Comparison of ENCODE assay signal across 32 cellular contexts in the genomic region with DNA sequence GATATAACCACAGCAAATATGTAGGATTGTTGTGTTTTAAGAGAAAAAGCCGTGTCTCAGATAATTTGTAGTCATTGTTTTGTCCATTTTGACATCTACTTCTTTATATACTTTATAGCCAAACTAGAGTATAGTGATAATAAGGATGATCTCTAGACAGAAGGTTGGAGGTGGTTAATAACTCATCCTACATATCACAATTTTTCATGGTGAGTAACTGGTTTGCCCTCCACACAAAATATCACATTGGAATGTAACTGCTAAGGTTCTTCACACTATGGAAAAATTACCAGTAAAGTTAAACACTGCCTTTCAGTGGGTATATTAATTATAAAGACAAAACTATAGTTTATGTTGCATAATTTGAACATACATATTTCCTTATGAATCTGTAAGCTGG.
DNase-seq lines count a peak whose midpoint lies in the region; ATAC-seq, FAIRE-seq and TF ChIP-seq lines count a peak whose summit lies in the region.
"Had no signal": no experiment of that assay in that cellular context is flagged by ENCODE, and none has a peak within 500 bp of the region (broad histone marks: within the 10 kb centered on the region; RNA-seq: fewer than 3 reads in every experiment).

No MANE protein-coding gene starts in this region.

- no peak overlapping the region for H3K14ac ChIP-seq in IMR-90 (replicated peaks; ENCODE audit: low read depth, low read length)

- H3K27me3 Mint-ChIP-seq in natural killer cell treated with Interleukin-12 subunit alpha and Interleukin-12 subunit beta and Interleukin-15 and Interleukin-18, amount 100 ng/mL, for 72 hours, result no peaks in the 10 kb centered on the region
- H3K27me3 Mint-ChIP-seq: activated CD4-positive, alpha-beta memory T cell treated with anti-CD3 and anti-CD28 coated beads for 36 hours; CD8-positive, alpha-beta memory T cell; T-helper 17 cell had no signal

- H4K5ac ChIP-seq in IMR-90 (ENCODE audit: low read depth, low read length), result no peak overlapping the region

- peak; percentile 43 for FAIRE-seq in keratinocyte (lab: Jason Lieb, UNC)
- FAIRE-seq: colon, endothelial cell of umbilical vein, GM12892, TTC549 had no signal

- no peak overlapping the region for H3K4ac ChIP-seq in IMR-90 (ENCODE audit: low read depth, low read length)

- no peak for TF ChIP-seq CTCF in IMR-90 (conservative IDR thresholded peaks at IDR 0.05; ENCODE audit: low read depth, low read length)
- TF ChIP-seq CTCF in keratinocyte (optimal IDR thresholded peaks at IDR 0.05 in 1 of 3, IDR thresholded peaks at IDR 0.05 in 1 of 3, conservative IDR thresholded peaks at IDR 0.05 in 1 of 3; ENCODE audit: extremely low read depth in 1 of 3, insufficient read depth in 2 of 3, low read length in 3 of 3), result no peak

- H3K27me3 ChIP-seq in ACC112 (ENCODE audit: insufficient read depth, low read length), result no peaks in the 10 kb centered on the region
- H3K27me3 ChIP-seq in IMR-90 (ENCODE audit: control insufficient read depth, insufficient read depth, low read length), result no peaks in the 10 kb centered on the region
- no peaks in the 10 kb centered on the region for H3K27me3 ChIP-seq in keratinocyte (ENCODE audit: control insufficient read depth, extremely low read depth, insufficient read depth, low read length)
- H3K27me3 ChIP-seq: BE2C, hepatocyte, left lung, neural progenitor cell, right lobe of liver, thyroid gland, uterus had no signal

- no peak overlapping the region for H3K56ac ChIP-seq in IMR-90 (ENCODE audit: extremely low read depth, insufficient read depth, low read length)

- BruUV-seq in IMR-90 (replicated peaks; lab: Mats Ljungman, UMichigan), result no TSS peak

- peak overlapping the region; percentile 22; the same call in 1 of the 2 replicates for H3K4me3 ChIP-seq in ACC112 (ENCODE audit: low read depth, low read length)
- H3K4me3 ChIP-seq in IMR-90 (ENCODE audit: insufficient read depth, low read depth, low read length), result no peak overlapping the region
- H3K4me3 ChIP-seq in keratinocyte (ENCODE audit: control insufficient read depth in 2 of 3, extremely low read depth in 1 of 3, insufficient read depth in 2 of 3, low read depth in 1 of 3, low read length in 3 of 3), result no peak overlapping the region
- H3K4me3 ChIP-seq: hepatocyte, left lung, neural progenitor cell, right lobe of liver, thyroid gland, uterus had no signal

- H3K79me2 ChIP-seq in ACC112 (ENCODE audit: control insufficient read depth, insufficient read depth, low read length, unreplicated experiment), result peaks cover 8% of the 10 kb centered on the region
- H3K79me2 ChIP-seq in keratinocyte (ENCODE audit: control insufficient read depth, insufficient read depth, low read length), result no peaks in the 10 kb centered on the region

- H3K4me2 ChIP-seq in IMR-90 (ENCODE audit: low read depth, low read length) (no peak overlapping the region), keratinocyte (ENCODE audit: control insufficient read depth, extremely low read depth, insufficient read depth, low read depth, low read length) (no peak overlapping the region)
- H3K4me2 ChIP-seq: hepatocyte, neural progenitor cell had no signal

- H3K23ac ChIP-seq in IMR-90 (ENCODE audit: low read depth, low read length), result no peak overlapping the region

- no peak overlapping the region for H3K27ac Mint-ChIP-seq in natural killer cell treated with Interleukin-12 subunit alpha and Interleukin-12 subunit beta and Interleukin-15 and Interleukin-18, amount 100 ng/mL, for 72 hours
- H3K27ac Mint-ChIP-seq: activated CD4-positive, alpha-beta memory T cell treated with anti-CD3 and anti-CD28 coated beads for 36 hours; activated T-helper 1 cell treated with anti-CD3 and anti-CD28 coated beads, Interleukin-12 subunit alpha, Interleukin-12 subunit beta, Interleukin-2, Interleukin-4 antibody, amounts not matched to agents 30 ng/mL and 10 ng/mL and 1 ng/mL, durations not matched to agents 14 hours and 24 hours and 36 hours; brain; neural progenitor cell; T-helper 17 cell had no signal

- H3K9me3 Mint-ChIP-seq in natural killer cell treated with Interleukin-12 subunit alpha and Interleukin-12 subunit beta and Interleukin-15 and Interleukin-18, amount 100 ng/mL, for 72 hours, result peaks cover 9% of the 10 kb centered on the region
- H3K9me3 Mint-ChIP-seq: activated CD4-positive, alpha-beta memory T cell treated with anti-CD3 and anti-CD28 coated beads for 36 hours; CD8-positive, alpha-beta memory T cell; neural progenitor cell had no signal

- in situ Hi-C loops in IMR-90 (cut with MboI; ENCODE audit: low sequenced_read_pairs), result loop anchor here (25.0 kb wide), 1 partner anchor 797 kb away; a partner anchor contains a TSS

- peak overlapping the region; percentile 11; the same call in 1 of the 2 replicates for H3K27ac ChIP-seq in ACC112 (ENCODE audit: low read depth, low read length)
- no peak overlapping the region for H3K27ac ChIP-seq in IMR-90 (ENCODE audit: insufficient read depth, low read length)
- H3K27ac ChIP-seq in keratinocyte (ENCODE audit: control insufficient read depth, insufficient read depth, low read length), result no peak overlapping the region
- H3K27ac ChIP-seq: hepatocyte, left lung, neural progenitor cell, right lobe of liver, thyroid gland, uterus had no signal

- no CpG with 5 or more reads among the region's 1 CpG for WGBS in IMR-90 (ENCODE audit: extremely low coverage in 2 of 2, insufficient read length in 1 of 2), 2 experiments

- H4K8ac ChIP-seq in IMR-90 (ENCODE audit: low read depth in 2 of 2, low read length in 2 of 2), result no peak overlapping the region

- TF ChIP-seq POLR2A in IMR-90 (IDR thresholded peaks at IDR 0.05; ENCODE audit: low read depth, low read length), result no peak

- H2BK15ac ChIP-seq in IMR-90 (ENCODE audit: low read depth, low read length), result no peak overlapping the region

- no peak overlapping the region for H4K91ac ChIP-seq in IMR-90 (ENCODE audit: insufficient read depth, low read depth, low read length)

- peaks cover 36 to 70% of the 10 kb centered on the region in 2 experiments for H3K79me1 ChIP-seq in IMR-90 (ENCODE audit: low read depth in 1 of 2, low read length in 2 of 2)

- dilution Hi-C loops in IMR-90 (cut with HindIII; ENCODE audit: low sequenced_read_pairs, unreplicated experiment), result no loop called here
- dilution Hi-C loops in keratinocyte (cut with MboI; ENCODE audit: extremely low pct_ligation_motif_present, low sequenced_read_pairs), result no loop called here

- CTCF ChIA-PET in IMR-90 (lab: Yijun Ruan, JAX), result interaction anchor here (0.6 kb wide), 1 partner anchor 169 kb away, joined by 6 read pairs; no protein-coding TSS in a partner anchor

- H3K36me3 ChIP-seq in ACC112 (ENCODE audit: insufficient read depth, low read length) (no peaks in the 10 kb centered on the region), IMR-90 (ENCODE audit: control insufficient read depth, insufficient read depth, low read length) (no peaks in the 10 kb centered on the region; the same call in 1 of the 2 replicates), keratinocyte (ENCODE audit: control insufficient read depth in 2 of 2, extremely low read depth in 1 of 2, insufficient read depth in 2 of 2, low read length in 2 of 2) (no peaks in the 10 kb centered on the region)
- H3K36me3 ChIP-seq: BE2C, left lung, neural progenitor cell, right lobe of liver, thyroid gland, uterus had no signal

- H2BK5ac ChIP-seq in IMR-90 (ENCODE audit: low read depth, low read length, poor library complexity, severe bottlenecking), result no peak overlapping the region

- no peak overlapping the region for H3K4me3 Mint-ChIP-seq in natural killer cell treated with Interleukin-12 subunit alpha and Interleukin-12 subunit beta and Interleukin-15 and Interleukin-18, amount 100 ng/mL, for 72 hours
- H3K4me3 Mint-ChIP-seq: activated CD4-positive, alpha-beta memory T cell treated with anti-CD3 and anti-CD28 coated beads for 36 hours; activated T-helper 1 cell treated with anti-CD3 and anti-CD28 coated beads, Interleukin-12 subunit alpha, Interleukin-12 subunit beta, Interleukin-2, Interleukin-4 antibody, amounts not matched to agents 30 ng/mL and 10 ng/mL and 1 ng/mL, durations not matched to agents 14 hours and 24 hours and 36 hours; brain; CD8-positive, alpha-beta memory T cell; neural progenitor cell; T-helper 17 cell had no signal

- H3K4me1 Mint-ChIP-seq in natural killer cell treated with Interleukin-12 subunit alpha and Interleukin-12 subunit beta and Interleukin-15 and Interleukin-18, amount 100 ng/mL, for 72 hours (ENCODE audit: low read depth in 2 of 2), result peaks cover 33 to 42% of the 10 kb centered on the region in 2 donors
- H3K4me1 Mint-ChIP-seq: neural progenitor cell, T-helper 17 cell had no signal

- peaks cover 12% of the 10 kb centered on the region for H3K36me3 Mint-ChIP-seq in natural killer cell treated with Interleukin-12 subunit alpha and Interleukin-12 subunit beta and Interleukin-15 and Interleukin-18, amount 100 ng/mL, for 72 hours
- H3K36me3 Mint-ChIP-seq: brain, neural progenitor cell had no signal

- intact Hi-C loops in IMR-90 (cut with micrococcal nuclease), result loop anchor here (10.0 kb wide), 1 partner anchor 420 kb away; no protein-coding TSS in a partner anchor

- H3K9me1 ChIP-seq in IMR-90 (ENCODE audit: insufficient read depth, low read length), result peaks cover 11% of the 10 kb centered on the region
- no peaks in the 10 kb centered on the region for H3K9me1 ChIP-seq in keratinocyte (ENCODE audit: control insufficient read depth, extremely low read depth, insufficient read depth, low read length)

- DNase-seq in IMR-90 (no peak), amniotic epithelial cell (ENCODE audit: low read depth) (peak; percentile 69), keratinocyte (ENCODE audit: low read depth, low spot score) (no peak), putamen (ENCODE audit: low spot score) (no peak), islet precursor cell (no peak), hypothalamus (lab: John Stamatoyannopoulos, UW) (no peak)
- DNase-seq in natural killer cell treated with Interleukin-12 subunit alpha and Interleukin-12 subunit beta and Interleukin-15 and Interleukin-18, amount 100 ng/mL, for 72 hours (ENCODE audit: low spot score), result no peak
- DNase-seq: activated CD4-positive, alpha-beta memory T cell treated with anti-CD3 and anti-CD28 coated beads for 36 hours; activated CD8-positive, alpha-beta memory T cell treated with anti-CD3 and anti-CD28 coated beads, Interleukin-2, amount 50 U/mL, for 48 hours; activated naive CD4-positive, alpha-beta T cell treated with Interleukin-2 at 50 U/mL for 16 hours; BE2C; CD8-positive, alpha-beta memory T cell; DMS 273 treated with DMSO at 0.1 percent for 48 hours; left lung; NCI-H1694; NCI-H446 treated with DMSO at 0.1 percent for 48 hours; right lobe of liver; stimulated activated CD4-positive, alpha-beta T cell treated with anti-CD3 and anti-CD28 coated beads, Interleukin-4, amount 100 ng/mL, for 1 hour; T-helper 17 cell; thyroid gland; uterus had no signal

- H3K4me1 ChIP-seq in ACC112 (ENCODE audit: control insufficient read depth, insufficient read depth, low read length, unreplicated experiment), result peaks cover 46% of the 10 kb centered on the region
- H3K4me1 ChIP-seq in IMR-90 (ENCODE audit: control insufficient read depth, insufficient read depth, low read length), result peaks cover 12% of the 10 kb centered on the region
- peaks cover 36% of the 10 kb centered on the region for H3K4me1 ChIP-seq in keratinocyte (ENCODE audit: control insufficient read depth, extremely low read depth, insufficient read depth, low read length)
- H3K4me1 ChIP-seq: BE2C, left lung, right lobe of liver, thyroid gland, uterus had no signal

- no peak overlapping the region for H3K18ac ChIP-seq in IMR-90 (ENCODE audit: low read depth, low read length)

- no peak overlapping the region for H2BK20ac ChIP-seq in IMR-90 (ENCODE audit: low read depth, low read length)

- H3K9me3 ChIP-seq in IMR-90 (ENCODE audit: control insufficient read depth, insufficient read depth, low read length) (no peaks in the 10 kb centered on the region), keratinocyte (ENCODE audit: control insufficient read depth, low read depth, low read length) (no peaks in the 10 kb centered on the region)
- H3K9me3 ChIP-seq: BE2C, left lung, right lobe of liver, thyroid gland, uterus had no signal

- POLR2A ChIA-PET in IMR-90 (lab: Charles Lee; ENCODE audit: unreplicated experiment), result no interaction called here

- no peak for TF ChIP-seq RAD21 in IMR-90 (IDR thresholded peaks at IDR 0.05; ENCODE audit: low read length)

- peaks cover 24% of the 10 kb centered on the region; the same call in 1 of the 2 replicates for H4K20me1 ChIP-seq in IMR-90 (ENCODE audit: insufficient read depth, low read length)
- H4K20me1 ChIP-seq in keratinocyte (ENCODE audit: control insufficient read depth, extremely low read depth, insufficient read depth, low read length), result no peaks in the 10 kb centered on the region

- ATAC-seq in IMR-90 (ENCODE audit: low read depth), result peak; percentile 25; the same call in 1 of the 2 replicates
- no peak for ATAC-seq in natural killer cell treated with Interleukin-12 subunit alpha and Interleukin-12 subunit beta and Interleukin-15 and Interleukin-18, amount 100 ng/mL, for 72 hours
- ATAC-seq: activated CD4-positive, CD25-positive, alpha-beta regulatory T cell treated with anti-CD3 and anti-CD28 coated beads, Interleukin-2, amount 50 U/mL, for 24 hours; HCT116; left lung; T-helper 17 cell had no signal

- H3K9ac ChIP-seq in IMR-90 (ENCODE audit: low read depth, low read length) (no peak overlapping the region), keratinocyte (ENCODE audit: control insufficient read depth, extremely low read depth, insufficient read depth, low read length) (no peak overlapping the region)
- H3K9ac ChIP-seq: neural progenitor cell had no signal

- no peak overlapping the region for H2AK5ac ChIP-seq in IMR-90 (ENCODE audit: low read depth, low read length)

- H2AFZ ChIP-seq in ACC112 (ENCODE audit: low read length, unreplicated experiment) (no peak overlapping the region), IMR-90 (replicated peaks; ENCODE audit: low read length, poor library complexity) (no peak overlapping the region), keratinocyte (ENCODE audit: control insufficient read depth, low read length) (no peak overlapping the region)
- H2AFZ ChIP-seq: hepatocyte, neural progenitor cell had no signal

- H2BK120ac ChIP-seq in IMR-90 (ENCODE audit: low read depth, low read length), result no peak overlapping the region

- H2AK9ac ChIP-seq in IMR-90 (replicated peaks; ENCODE audit: low read depth, low read length, poor library complexity), result no peak overlapping the region
